In genomic region chr1:65213271-65213905, GRCh38 we compare ENCODE assay signal across 1 cellular context.
TF ChIP-seq lines count a peak whose summit lies in the region.

No MANE protein-coding gene starts in this region.

TF ChIP-seq in GM12878, 131 proteins besides CTCF, POLR2A, EP300 and RAD21 (continued from another document):
- no peak for TF ChIP-seq BCL3 (IDR thresholded peaks at IDR 0.05; ENCODE audit: borderline replicate concordance, insufficient read depth, low read depth, low read length, poor library complexity, severe bottlenecking)
- TF ChIP-seq RUNX3 (IDR thresholded peaks at IDR 0.05; ENCODE audit: low read length), result peak; percentile 5; the same call in 1 of the 2 replicates
- no peak for TF ChIP-seq ZNF592 (IDR thresholded peaks at IDR 0.05)
